ENCODE assay signal across 25 cellular contexts in genomic region chr7:41163991-41164390, GRCh38.
"Had no signal": no experiment of that assay in that cellular context is flagged by ENCODE, and none has a peak within 500 bp of the region (broad histone marks: within the 10 kb centered on the region; RNA-seq: fewer than 3 reads in every experiment).

No MANE protein-coding gene starts in this region.

- DNase-seq: activated CD4-positive, alpha-beta T cell treated with anti-CD3 and anti-CD28 coated beads, Interleukin-2, amount 10 ng/mL, durations not matched to agents 24 days and 14 days; activated CD4-positive, alpha-beta T cell treated with anti-CD3 and anti-CD28 coated beads, Interleukin-2, amount 50 U/mL, for 4 hours; activated CD8-positive, alpha-beta T cell treated with anti-CD3 and anti-CD28 coated beads, Interleukin-2, amount 10 ng/mL, durations not matched to agents 7 days and 5 days; activated gamma-delta T cell; activated naive CD4-positive, alpha-beta T cell treated with Interleukin-2 at 50 U/mL for 16 hours; activated naive CD8-positive, alpha-beta T cell treated with anti-CD3 and anti-CD28 coated beads, Interleukin-2, amount 10 ng/mL, durations not matched to agents 7 days and 5 days; activated T-cell treated with anti-CD3 and anti-CD28 coated beads, Interleukin-2, amount 50 U/mL, for 24 hours; amygdala; Kasumi-1; KG1; MG63; NCI-H1048; NCI-H1105 treated with DMSO at 0.1 percent for 48 hours; NCI-H1436; NCI-H1694; NCI-H2029; NCI-H345; NCI-H524 treated with DMSO at 0.1 percent for 48 hours; PC-3; Peyer's patch; Right ventricle myocardium superior; SK-N-SH had no signal

- H3K27me3 ChIP-seq: ascending aorta, cardiac muscle cell, MG63, Peyer's patch had no signal

- H3K4me2 ChIP-seq: SK-N-SH had no signal

- H3K9me3 ChIP-seq: Peyer's patch had no signal

- H3K4me3 ChIP-seq: ascending aorta, cardiac muscle cell, MG63, Peyer's patch had no signal

- H3K36me3 ChIP-seq: ascending aorta, cardiac muscle cell, MG63, Peyer's patch had no signal

- H3K27ac ChIP-seq: ascending aorta, cardiac muscle cell, Peyer's patch, RWPE1 had no signal

- H3K4me1 ChIP-seq: ascending aorta, Peyer's patch had no signal

- H3K9ac ChIP-seq: SK-N-SH had no signal
